24 cellular contexts compared by ENCODE assay signal in the genomic region with DNA sequence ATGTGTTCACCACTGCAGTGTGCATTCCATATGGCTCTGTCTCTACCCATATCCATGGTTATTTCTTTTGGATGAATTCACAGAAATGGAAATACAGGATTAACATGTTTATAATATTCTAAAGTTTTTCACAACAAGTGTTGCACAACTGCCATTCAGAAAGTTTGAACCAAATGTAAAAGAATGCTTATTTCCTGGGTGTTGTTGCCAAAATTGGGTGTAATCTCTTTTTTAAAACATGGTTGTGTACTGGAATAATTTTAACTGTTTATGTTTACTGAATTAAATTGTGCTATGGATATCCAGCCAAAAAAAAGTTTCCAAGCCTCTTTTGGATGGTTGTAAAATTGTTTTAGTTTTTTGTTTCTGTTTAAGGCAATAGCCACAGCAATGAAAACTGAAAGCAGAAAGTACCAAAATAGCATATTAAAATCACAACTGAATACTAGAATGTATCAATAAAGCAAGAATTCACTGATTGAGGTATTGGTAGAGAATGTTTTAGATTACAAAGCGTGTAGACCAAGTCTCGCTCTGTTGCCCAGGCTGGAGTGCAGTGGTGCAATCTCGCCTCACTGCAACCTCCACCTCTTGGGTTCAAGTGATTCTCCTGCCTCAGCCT. TPM values are rescaled to one million over a fixed set of nuclear protein-coding genes. Genes with fewer than 3 reads are reported as not detected.
A peak's percentile ranks its signal among the peaks of the same experiment; 100 is the strongest.
DNase-seq lines count a peak whose midpoint lies in the region; ATAC-seq, FAIRE-seq and TF ChIP-seq lines count a peak whose summit lies in the region.
"Had no signal": no experiment of that assay in that cellular context is flagged by ENCODE, and none has a peak within 500 bp of the region (broad histone marks: within the 10 kb centered on the region; RNA-seq: fewer than 3 reads in every experiment).

No MANE protein-coding gene starts in this region.

- no peak overlapping the region for H3K4me3 Mint-ChIP-seq in Caco-2 (ENCODE audit: unreplicated experiment)
- H3K4me3 Mint-ChIP-seq: IgD-negative memory B cell, T-helper 17 cell, type B pancreatic cell had no signal

- POLR2A ChIA-PET in GM12878 (lab: Charles Lee) (no interaction called here), Caco-2 (lab: Charles Lee) (no interaction called here)

- H4K20me1 ChIP-seq in GM12878 (ENCODE audit: control insufficient read depth, insufficient read depth) = no peaks in the 10 kb centered on the region

- no peak overlapping the region for H2AFZ ChIP-seq in GM12878 (ENCODE audit: control insufficient read depth, low read depth, low read length)
- H2AFZ ChIP-seq: GM23248 had no signal

- H3K27me3 Mint-ChIP-seq in Caco-2 (ENCODE audit: insufficient read depth, unreplicated experiment) = no peaks in the 10 kb centered on the region
- H3K27me3 Mint-ChIP-seq: IgD-negative memory B cell, T-helper 17 cell, type B pancreatic cell had no signal

- TF ChIP-seq CTCF in GM12878 (IDR thresholded peaks at IDR 0.05 in 2 of 3, conservative IDR thresholded peaks at IDR 0.05 in 1 of 3; ENCODE audit: control insufficient read depth in 2 of 3, extremely low read depth in 1 of 3, insufficient read depth in 1 of 3, low read depth in 3 of 3, low read length in 3 of 3) = no peak
- no peak for TF ChIP-seq CTCF in Caco-2 (IDR thresholded peaks at IDR 0.05; ENCODE audit: insufficient read depth in 1 of 2, low read depth in 1 of 2, low read length in 1 of 2, severe bottlenecking in 1 of 2, unreplicated experiment in 1 of 2)

- no peak for TF ChIP-seq RAD21 in GM12878 (IDR thresholded peaks at IDR 0.05; ENCODE audit: insufficient read depth, low read depth, low read length)

- H3K9ac ChIP-seq in GM12878 (ENCODE audit: control insufficient read depth, insufficient read depth, low read length) = no peak overlapping the region
- H3K9ac ChIP-seq: GM23248 had no signal

- H3K79me2 ChIP-seq in GM12878 (ENCODE audit: control insufficient read depth, insufficient read depth, low read length) = no peaks in the 10 kb centered on the region

- 0 out of 2 replicates have a peak overlapping the region, but pooled peaks have one; percentile 7 for H3K4me3 ChIP-seq in GM12878
- no peak overlapping the region for H3K4me3 ChIP-seq in Caco-2 (ENCODE audit: low read depth, low read length)
- H3K4me3 ChIP-seq: esophagus squamous epithelium, GM23248 had no signal

- BruUV-seq in GM12878 (replicated peaks; lab: Mats Ljungman, UMichigan) (no TSS peak), Caco-2 (replicated peaks; lab: Mats Ljungman, UMichigan) (no TSS peak)

- RAD21 ChIA-PET in GM12878 (lab: Charles Lee; ENCODE audit: unreplicated experiment) = no interaction called here

- peak; percentile 83 for ATAC-seq in GM18870 (IDR thresholded peaks at IDR 0.05; ENCODE audit: unreplicated experiment)
- ATAC-seq in HG02571 (IDR thresholded peaks at IDR 0.05; ENCODE audit: unreplicated experiment) = peak; percentile 55
- ATAC-seq in HG03196 (IDR thresholded peaks at IDR 0.05; ENCODE audit: unreplicated experiment) = peak; percentile 58
- peak; percentile 62 for ATAC-seq in GM12878
- ATAC-seq: T-helper 17 cell had no signal

- TF ChIP-seq POLR2A in GM12878 (IDR thresholded peaks at IDR 0.05; ENCODE audit: low read depth, low read length) = no peak

- no peaks in the 10 kb centered on the region for H3K27me3 ChIP-seq in GM12878 (replicated peaks in 1 of 2; ENCODE audit: control insufficient read depth in 2 of 2, insufficient read depth in 2 of 2, low read length in 1 of 2)
- no peaks in the 10 kb centered on the region for H3K27me3 ChIP-seq in Caco-2 (replicated peaks; ENCODE audit: control insufficient read depth, insufficient read depth, low read length)

- DNase-seq in GM12878 (ENCODE audit: low read depth, low spot score) (no peak), Caco-2 (no peak), NCI-H1436 treated with DMSO at 0.1 percent for 48 hours (lab: John Stamatoyannopoulos, UW) (no peak), NCI-H2227 treated with DMSO at 0.1 percent for 48 hours (lab: John Stamatoyannopoulos, UW) (no peak)
- no peak for DNase-seq in activated CD4-positive, CD25-positive, alpha-beta regulatory T cell treated with anti-CD3 and anti-CD28 coated beads, Interleukin-2, amount 50 U/mL, for 72 hours
- DNase-seq: activated CD4-positive, alpha-beta T cell treated with anti-CD3 and anti-CD28 coated beads, Interleukin-2, amount 50 U/mL, for 48 hours; activated naive CD4-positive, alpha-beta T cell treated with anti-CD3 and anti-CD28 coated beads, Interleukin-2, amount 50 U/mL, for 16 hours; DND-41; effector CD8-positive, alpha-beta T cell; esophagus squamous epithelium; GM23248; midbrain; NCI-H226; posterior cingulate gyrus; T-helper 17 cell; WERI-Rb-1 had no signal

- WGBS in GM12878 (ENCODE audit: insufficient coverage, insufficient replicate concordance, low lambda C conversion rate, missing lambda C conversion rate) = 57% methylated on average over 3 of the region's 3 CpGs

- H3K36me3 Mint-ChIP-seq in Caco-2 (ENCODE audit: insufficient read depth, unreplicated experiment) = peaks cover 11% of the 10 kb centered on the region

- H3K4me2 ChIP-seq in GM12878 (ENCODE audit: control insufficient read depth, insufficient read depth) = peak overlapping the region; percentile 59

- H3K4me1 ChIP-seq in GM12878 (ENCODE audit: control insufficient read depth, insufficient read depth, low read length) (peaks cover 10% of the 10 kb centered on the region), Caco-2 (no peaks in the 10 kb centered on the region)

- no peak for TF ChIP-seq EP300 in GM12878 (IDR thresholded peaks at IDR 0.05; ENCODE audit: borderline replicate concordance in 1 of 2, control insufficient read depth in 1 of 2, low read depth in 2 of 2, low read length in 2 of 2)

- H3K9me3 Mint-ChIP-seq in Caco-2 (ENCODE audit: unreplicated experiment) = no peaks in the 10 kb centered on the region
- H3K9me3 Mint-ChIP-seq: type B pancreatic cell had no signal

- H3K27ac ChIP-seq in GM12878 (ENCODE audit: control insufficient read depth, insufficient read depth) = no peak overlapping the region; the same call in none of the 2 replicates
- H3K27ac ChIP-seq: esophagus squamous epithelium, GM23248, HL-60, WERI-Rb-1 had no signal

- H3K9me3 ChIP-seq in GM12878 (replicated peaks; ENCODE audit: control insufficient read depth, insufficient read depth, low read length) (no peaks in the 10 kb centered on the region; the same call in 2 of the 3 replicates), Caco-2 (no peaks in the 10 kb centered on the region; the same call in 1 of the 2 replicates)

- H3K36me3 ChIP-seq in GM12878 (ENCODE audit: control insufficient read depth in 2 of 2, insufficient read depth in 2 of 2, low read length in 1 of 2) = no peaks in the 10 kb centered on the region
- no peaks in the 10 kb centered on the region for H3K36me3 ChIP-seq in Caco-2 (ENCODE audit: control insufficient read depth, insufficient read depth, low read length)
- H3K36me3 ChIP-seq: WERI-Rb-1 had no signal

- no peak overlapping the region for H3K27ac Mint-ChIP-seq in Caco-2 (ENCODE audit: unreplicated experiment)
- H3K27ac Mint-ChIP-seq: T-helper 17 cell, type B pancreatic cell had no signal

- H3K4me1 Mint-ChIP-seq in Caco-2 (ENCODE audit: low read depth, unreplicated experiment) = no peaks in the 10 kb centered on the region

- CTCF ChIA-PET in GM12878 (lab: Yijun Ruan, JAX) = no interaction called here
- CTCF ChIA-PET in Caco-2 (lab: Charles Lee) = no interaction called here

- in situ Hi-C loops in GM12878 (cut with MboI) = no loop called here

- SMC1A ChIA-PET in GM12878 (lab: Charles Lee; ENCODE audit: uncharacterized antibody, unreplicated experiment) = no interaction called here

- intact Hi-C loops in GM12878 (cut with micrococcal nuclease; ENCODE audit: unreplicated experiment) (no loop called here), Caco-2 (cut with micrococcal nuclease; ENCODE audit: unreplicated experiment) (no loop called here)

- FAIRE-seq in GM12878 (lab: Jason Lieb, UNC) = peak; percentile 65
- FAIRE-seq: astrocyte, RCC 7860 had no signal

TF ChIP-seq in GM12878, 131 proteins besides CTCF, POLR2A, EP300 and RAD21:
- TF ChIP-seq MEF2A (IDR thresholded peaks at IDR 0.05; ENCODE audit: insufficient read depth, low read depth, low read length) (peak; percentile 49; the same call in 1 of the 2 replicates), NFIC (IDR thresholded peaks at IDR 0.05; ENCODE audit: low read depth, low read length) (no peak), SREBF2 (IDR thresholded peaks at IDR 0.05; ENCODE audit: low read length) (no peak), HDGF (IDR thresholded peaks at IDR 0.05) (no peak)

RNA-seq across cellular contexts. Expression of gene CCNY, which starts 19.9 kb away (rescaled TPM):
- 18.2 and 19.4 TPM in 2 replicates for total RNA-seq in GM12878 (2013; cell fraction: nucleolus; rRNA removed)
- 26.8 and 28.1 TPM in 2 replicates for total RNA-seq in GM12878 (2014; rRNA removed)
- total RNA-seq in GM12878 (2014; rRNA removed; fragmentation: Illumina TruSeq; extraction: Trizol) = 23.6 and 25.3 TPM in 2 replicates
- total RNA-seq in GM12878 (2021) = 47.8 and 50.0 TPM in 2 replicates
- 13.3 TPM for polyA plus RNA-seq in GM12878 (2011; ENCODE audit: low read depth)
- polyA plus RNA-seq in GM12878 (2011; rRNA removed) = 47.3 and 47.9 TPM in 2 replicates
- polyA plus RNA-seq in GM12878 (2011; cell fraction: cytosol; rRNA removed) = 21.0 and 23.0 TPM in 2 replicates
- polyA plus RNA-seq in GM12878 (2011; cell fraction: nucleus; rRNA removed) = 10.0 and 14.8 TPM in 2 replicates
- 22.2 and 22.7 TPM in 2 replicates for polyA plus RNA-seq in GM12878 (2012)
- polyA plus RNA-seq in GM12878 (2014; fragmentation: Illumina TruSeq; extraction: Trizol) = 43.9 and 48.5 TPM in 2 replicates
- polyA plus RNA-seq in GM12878 (2014; fragmentation: Nextera tagmentation; extraction: Ambion mirVana) = 1 to 10 TPM; 6.5 to 7.7 TPM
- polyA plus RNA-seq in GM12878 (2014; rRNA removed) = 29.6 and 34.2 TPM in 2 replicates
- polyA plus RNA-seq in GM12878 (2016; fragmentation: Nextera tagmentation; extraction: Ambion mirVana) = 1 to 10 TPM; 3.6 to 5.0 TPM
- 59.8 and 67.7 TPM in 2 replicates for polyA minus RNA-seq in GM12878 (2011; rRNA and poly(A)+ RNA removed)
- 8.8 and 17.6 TPM in 2 replicates for polyA minus RNA-seq in GM12878 (2011; cell fraction: cytosol; rRNA and poly(A)+ RNA removed)
- polyA minus RNA-seq in GM12878 (2011; cell fraction: nucleus; rRNA and poly(A)+ RNA removed) = 7.0 and 12.2 TPM in 2 replicates
- 111 and 122 TPM in 2 replicates for total RNA-seq in Caco-2 (2022)
